12 cellular contexts compared by ENCODE assay signal in the genomic region with DNA sequence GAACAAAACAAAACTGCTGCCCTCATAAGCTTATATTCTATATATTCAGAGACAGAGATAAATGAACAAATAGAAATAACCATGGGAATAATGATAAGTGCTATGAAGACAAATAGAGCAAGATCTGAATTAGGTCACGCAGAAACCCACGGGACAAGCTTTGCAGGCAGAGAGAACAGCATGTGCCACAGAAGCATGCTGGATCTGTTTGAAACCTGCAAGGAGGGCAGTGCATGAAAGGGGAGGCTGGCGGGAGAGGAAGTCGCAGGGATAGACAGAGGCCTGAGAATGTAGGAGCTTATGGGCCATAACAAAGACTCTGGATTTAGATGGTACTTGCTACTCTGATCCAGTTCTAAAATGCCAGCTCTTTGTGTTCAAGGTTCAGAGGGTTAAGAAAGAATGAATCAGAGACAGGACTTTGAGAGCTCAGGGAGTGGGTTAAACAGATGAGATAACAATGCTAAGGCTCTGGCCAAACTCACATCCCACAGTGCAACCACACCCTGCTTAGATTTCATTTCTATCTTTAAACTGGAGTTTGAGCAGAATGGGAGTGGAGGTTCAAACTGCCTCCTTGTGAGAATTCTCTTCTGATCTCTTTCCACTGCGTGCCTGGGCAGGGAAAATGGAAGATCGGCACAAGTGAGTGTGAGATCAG. TPM values are rescaled to one million over a fixed set of nuclear protein-coding genes. Genes with fewer than 3 reads are reported as not detected.
A peak's percentile ranks its signal among the peaks of the same experiment; 100 is the strongest.
DNase-seq lines count a peak whose midpoint lies in the region; ATAC-seq, FAIRE-seq and TF ChIP-seq lines count a peak whose summit lies in the region.
"Had no signal": no experiment of that assay in that cellular context is flagged by ENCODE, and none has a peak within 500 bp of the region (broad histone marks: within the 10 kb centered on the region; RNA-seq: fewer than 3 reads in every experiment).

No MANE protein-coding gene starts in this region.

- H3K27me3 ChIP-seq in adipocyte (replicated peaks; ENCODE audit: control insufficient read depth, insufficient read depth, low read length) (no peaks in the 10 kb centered on the region), Peyer's patch (no peaks in the 10 kb centered on the region)

- no peaks in the 10 kb centered on the region for H3K36me3 ChIP-seq in adipocyte (ENCODE audit: control insufficient read depth, insufficient read depth, low read length, severe bottlenecking)
- no peaks in the 10 kb centered on the region for H3K36me3 ChIP-seq in Peyer's patch

- no peak for TF ChIP-seq CTCF in A549 (IDR thresholded peaks at IDR 0.05)
- no peak for TF ChIP-seq CTCF in Peyer's patch (IDR thresholded peaks at IDR 0.05)

- peak; percentile 67 to 83 for ATAC-seq in A549
- ATAC-seq in HG03175 (IDR thresholded peaks at IDR 0.05; ENCODE audit: unreplicated experiment): no peak
- ATAC-seq: stimulated activated naive CD8-positive, alpha-beta T cell treated with anti-CD3 and anti-CD28 coated beads, Interleukin-15, Interleukin-2, amounts not matched to agents 100 U/mL and 50 U/mL, for 24 hours had no signal

- peak; percentile 9 to 33 for DNase-seq in A549 (ENCODE audit: low read depth in 1 of 2, low spot score in 1 of 2)
- peak; percentile 17 for DNase-seq in HK-2 (ENCODE audit: unreplicated experiment)
- DNase-seq in adipocyte (ENCODE audit: low read depth): peak; percentile 47
- DNase-seq in islet precursor cell: peak; percentile 77
- DNase-seq in activated CD8-positive, alpha-beta memory T cell treated with anti-CD3 and anti-CD28 coated beads for 24 hours: no peak
- no peak for DNase-seq in KG1 (lab: John Stamatoyannopoulos, UW)
- DNase-seq in Peyer's patch: no peak
- DNase-seq: GOT3; NCI-H526; stimulated activated naive CD8-positive, alpha-beta T cell treated with anti-CD3 and anti-CD28 coated beads, Interleukin-15, Interleukin-2, amounts not matched to agents 100 U/mL and 50 U/mL, for 24 hours had no signal

- TF ChIP-seq POLR2A in A549 (IDR thresholded peaks at IDR 0.05; ENCODE audit: low read length): no peak
- no peak for TF ChIP-seq POLR2A in Peyer's patch (IDR thresholded peaks at IDR 0.05)

- H3K9me3 ChIP-seq in A549 (no peaks in the 10 kb centered on the region), adipocyte (ENCODE audit: control insufficient read depth, low read length) (no peaks in the 10 kb centered on the region), Peyer's patch (no peaks in the 10 kb centered on the region)

- FAIRE-seq in A549 (lab: Jason Lieb, UNC): no peak
- FAIRE-seq: endometrium had no signal

- no peak for TF ChIP-seq RAD21 in A549 (conservative IDR thresholded peaks at IDR 0.05 in 1 of 2, IDR thresholded peaks at IDR 0.05 in 1 of 2)

- H3K27ac ChIP-seq in A549 (peak overlapping the region; percentile 52 to 73), Peyer's patch (peak overlapping the region in 1 of 4 donors; percentile 16)

- H3K4me1 ChIP-seq in A549: peaks cover 12% of the 10 kb centered on the region
- H3K4me1 ChIP-seq in adipocyte (ENCODE audit: control insufficient read depth, insufficient read depth, low read length): peaks cover 50% of the 10 kb centered on the region
- peaks cover 0 to 6% (median 0%) of the 10 kb centered on the region in 4 donors for H3K4me1 ChIP-seq in Peyer's patch

- peak overlapping the region; percentile 42 for H3K4me2 ChIP-seq in A549

- no peak for TF ChIP-seq EP300 in A549 (IDR thresholded peaks at IDR 0.05)

- CTCF ChIA-PET in A549 (lab: Yijun Ruan, JAX): interaction anchor here (1.1 kb wide), 2 partner anchors 49 to 211 kb away, joined by 3 read pairs; no protein-coding TSS in a partner anchor

- H3K9ac ChIP-seq in adipocyte (ENCODE audit: low read length): peak overlapping the region; percentile 57

- H3K4me3 ChIP-seq in A549 (no peak overlapping the region), adipocyte (ENCODE audit: low read length) (peak overlapping the region; percentile 42), Peyer's patch (no peak overlapping the region)

- 55% methylated on average over 6 of the region's 6 CpGs for WGBS in A549 (ENCODE audit: missing lambda C conversion rate)

- POLR2A ChIA-PET in A549 (lab: Yijun Ruan, JAX): interaction anchor here (1.5 kb wide), 2 partner anchors 50 to 437 kb away, joined by 4 to 9 read pairs; no protein-coding TSS in a partner anchor

TF ChIP-seq in A549, 52 proteins besides CTCF, POLR2A, EP300 and RAD21:
- no peak for TF ChIP-seq POLR2AphosphoS2 (conservative IDR thresholded peaks at IDR 0.05; ENCODE audit: low read length)
- no peak for TF ChIP-seq BHLHE40 (IDR thresholded peaks at IDR 0.05; ENCODE audit: low read depth, low read length)
- TF ChIP-seq HOXB13 (CRISPR knock-in tag; IDR thresholded peaks at IDR 0.05; ENCODE audit: low read depth): no peak
- no peak for TF ChIP-seq PHF8 (IDR thresholded peaks at IDR 0.05; ENCODE audit: borderline replicate concordance, low read depth)
- TF ChIP-seq FOXS1 (CRISPR knock-in tag; IDR thresholded peaks at IDR 0.05): no peak
- no peak for TF ChIP-seq RCOR1 (IDR thresholded peaks at IDR 0.05; ENCODE audit: low read depth, low read length)
- TF ChIP-seq RFX5 (IDR thresholded peaks at IDR 0.05): no peak
- TF ChIP-seq ZFP36 (IDR thresholded peaks at IDR 0.05; ENCODE audit: borderline replicate concordance, partially characterized antibody): no peak
- TF ChIP-seq EHF (CRISPR knock-in tag; IDR thresholded peaks at IDR 0.05): no peak
- TF ChIP-seq HES2 (IDR thresholded peaks at IDR 0.05): no peak
- TF ChIP-seq NFE2L2 (conservative IDR thresholded peaks at IDR 0.05; ENCODE audit: low read length): no peak
- no peak for TF ChIP-seq GATA3 (IDR thresholded peaks at IDR 0.05; ENCODE audit: borderline replicate concordance)
- TF ChIP-seq FOSB (CRISPR knock-in tag; IDR thresholded peaks at IDR 0.05): no peak
- TF ChIP-seq, protein P1, sequence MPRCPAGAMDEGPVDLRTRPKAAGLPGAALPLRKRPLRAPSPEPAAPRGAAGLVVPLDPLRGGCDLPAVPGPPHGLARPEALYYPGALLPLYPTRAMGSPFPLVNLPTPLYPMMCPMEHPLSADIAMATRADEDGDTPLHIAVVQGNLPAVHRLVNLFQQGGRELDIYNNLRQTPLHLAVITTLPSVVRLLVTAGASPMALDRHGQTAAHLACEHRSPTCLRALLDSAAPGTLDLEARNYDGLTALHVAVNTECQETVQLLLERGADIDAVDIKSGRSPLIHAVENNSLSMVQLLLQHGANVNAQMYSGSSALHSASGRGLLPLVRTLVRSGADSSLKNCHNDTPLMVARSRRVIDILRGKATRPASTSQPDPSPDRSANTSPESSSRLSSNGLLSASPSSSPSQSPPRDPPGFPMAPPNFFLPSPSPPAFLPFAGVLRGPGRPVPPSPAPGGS (IDR thresholded peaks at IDR 0.05): no peak
- no peak for TF ChIP-seq EHMT2 (IDR thresholded peaks at IDR 0.05; ENCODE audit: low read depth)
- TF ChIP-seq, protein P2, sequence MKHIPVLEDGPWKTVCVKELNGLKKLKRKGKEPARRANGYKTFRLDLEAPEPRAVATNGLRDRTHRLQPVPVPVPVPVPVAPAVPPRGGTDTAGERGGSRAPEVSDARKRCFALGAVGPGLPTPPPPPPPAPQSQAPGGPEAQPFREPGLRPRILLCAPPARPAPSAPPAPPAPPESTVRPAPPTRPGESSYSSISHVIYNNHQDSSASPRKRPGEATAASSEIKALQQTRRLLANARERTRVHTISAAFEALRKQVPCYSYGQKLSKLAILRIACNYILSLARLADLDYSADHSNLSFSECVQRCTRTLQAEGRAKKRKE (CRISPR knock-in tag; IDR thresholded peaks at IDR 0.05; ENCODE audit: low read depth): no peak
- no peak for TF ChIP-seq PBX3 (IDR thresholded peaks at IDR 0.05)

RNA-seq across cellular contexts. Expression of gene PPP1R12A, which starts 49.2 kb away (rescaled TPM):
- polyA plus RNA-seq in A549 (2011; rRNA removed): 48.5 and 74.8 TPM in 2 replicates
- polyA plus RNA-seq in A549 (2012; cell fraction: cytosol; rRNA removed): 10.9 TPM in 2 replicates
- 14.0 and 15.0 TPM in 2 replicates for polyA plus RNA-seq in A549 (2012; cell fraction: nucleus; rRNA removed)
- polyA plus RNA-seq in A549 (2017; fragmentation: RNase III; extraction: RNeasy Plus Mini Kit Qiagen cat#74134 plus additional on column Dnase treatment): 28.0 to 32.0 TPM (median 29.4 TPM) in 3 replicates
- polyA minus RNA-seq in A549 (2011; rRNA and poly(A)+ RNA removed): 80.9 and 86.0 TPM in 2 replicates
- 100 to 1,000 TPM in 2 of 4 donors, 10 to 100 TPM in 2; 79.2 to 276 (median 92.6) TPM for total RNA-seq in Peyer's patch

Comparison
In these comparisons a context has a peak if more than half of its experiments do, and no peak if none do; other contexts are left out.
1. DNase-seq: peak in A549 (2 of 2), HK-2 (single experiment), adipocyte (single experiment) and islet precursor cell (single experiment); none in activated CD8-positive, alpha-beta memory T cell treated with anti-CD3 and anti-CD28 coated beads for 24 hours (single experiment), KG1 (single experiment) and Peyer's patch (0 of 3).